In genomic region chr3:140242818-140243276, GRCh38 we compare ENCODE assay signal across 1 cellular context.
TF ChIP-seq lines count a peak whose summit lies in the region.

No MANE protein-coding gene starts in this region.

TF ChIP-seq in GM23338, 12 proteins besides CTCF, POLR2A, EP300 and RAD21 (continued from another document):
- TF ChIP-seq REST (IDR thresholded peaks at IDR 0.05; ENCODE audit: unreplicated experiment) = no peak
TF ChIP-seq in GM23338: peak in this region for 0.
